8 cellular contexts compared by ENCODE assay signal in the genomic region with DNA sequence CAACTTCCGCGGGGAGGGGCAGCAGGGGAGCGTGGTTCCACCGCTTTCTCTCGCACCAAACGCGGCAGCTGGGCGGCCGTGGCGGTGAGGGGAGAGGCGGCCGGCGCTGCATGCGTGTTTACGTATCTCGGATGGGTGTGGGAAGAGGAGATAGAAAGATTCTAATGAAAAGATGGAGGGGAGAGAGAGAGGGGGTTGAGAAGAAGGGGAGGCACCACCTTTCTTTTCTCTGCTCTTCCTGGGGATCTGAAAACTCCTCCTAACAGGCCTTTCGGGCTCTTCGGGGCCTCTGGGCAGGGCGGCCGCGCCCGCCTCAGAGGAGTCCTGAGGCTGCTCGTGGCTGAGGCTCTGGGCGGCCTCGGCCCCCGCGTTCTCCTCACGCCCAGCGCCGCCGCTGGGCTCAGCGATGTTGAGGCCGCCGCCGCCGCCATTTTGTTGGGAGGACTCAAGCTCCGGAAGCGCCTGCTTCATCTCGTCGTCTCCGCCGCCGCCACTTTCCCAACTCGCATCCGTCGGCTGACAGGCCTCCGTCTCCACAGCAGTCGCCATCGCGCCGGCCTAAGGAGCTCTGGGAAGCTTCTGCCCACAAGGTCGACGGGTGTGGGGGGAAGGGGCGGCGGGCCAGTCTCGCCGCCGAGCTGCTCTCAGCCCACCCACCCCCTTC.
DNase-seq lines count a peak whose midpoint lies in the region; ATAC-seq lines count a peak whose summit lies in the region.

No MANE protein-coding gene starts in this region.

- peak overlapping the region; percentile 88 for H2AFZ ChIP-seq in ACC112 (ENCODE audit: low read length, unreplicated experiment)

- no peaks in the 10 kb centered on the region for H3K27me3 ChIP-seq in ACC112 (ENCODE audit: insufficient read depth, low read length)

- H3K27ac ChIP-seq in ACC112 (ENCODE audit: low read depth, low read length) (peak overlapping the region; percentile 88), cingulate gyrus (ENCODE audit: low read depth, low read length) (peak overlapping the region; percentile 96)

- H3K4me1 ChIP-seq in ACC112 (ENCODE audit: control insufficient read depth, insufficient read depth, low read length, unreplicated experiment), result peaks cover 24% of the 10 kb centered on the region

- peak overlapping the region; percentile 85 for H3K4me3 ChIP-seq in ACC112 (ENCODE audit: low read depth, low read length)

- ATAC-seq in GM18868 (IDR thresholded peaks at IDR 0.05; ENCODE audit: unreplicated experiment) (peak; percentile 80), HG03103 (IDR thresholded peaks at IDR 0.05; ENCODE audit: low read depth, unreplicated experiment) (peak; percentile 55)

- peaks cover 26% of the 10 kb centered on the region for H3K36me3 ChIP-seq in ACC112 (ENCODE audit: insufficient read depth, low read length)

- peak; percentile 26 for DNase-seq in NCI-H446 treated with DMSO at 0.1 percent for 48 hours (lab: John Stamatoyannopoulos, UW)
- peak; percentile 86 for DNase-seq in activated CD4-positive, alpha-beta T cell treated with anti-CD3 and anti-CD28 coated beads for 48 hours
- peak; percentile 93 for DNase-seq in left kidney (ENCODE audit: low read depth, low spot score)
- peak; percentile 80 for DNase-seq in stimulated activated CD4-positive, alpha-beta T cell treated with anti-CD3 and anti-CD28 coated beads, Interleukin-1b, Interleukin-23, amount 100 ng/mL, for 48 hours

- H3K79me2 ChIP-seq in ACC112 (ENCODE audit: control insufficient read depth, insufficient read depth, low read length, unreplicated experiment), result peaks cover 49% of the 10 kb centered on the region

Comparison
In these comparisons a context has a peak if more than half of its experiments do, and no peak if none do; other contexts are left out.
1. Peak in every context shown above with its lines: DNase-seq, ATAC-seq, H3K4me3 ChIP-seq and H3K27ac ChIP-seq.
2. DNase-seq: peak in every context shown above with its lines; median percentile 93 in left kidney; 86 in activated CD4-positive, alpha-beta T cell treated with anti-CD3 and anti-CD28 coated beads for 48 hours; 80 in stimulated activated CD4-positive, alpha-beta T cell treated with anti-CD3 and anti-CD28 coated beads, Interleukin-1b, Interleukin-23, amount 100 ng/mL, for 48 hours; 26 in NCI-H446 treated with DMSO at 0.1 percent for 48 hours.